In genomic region chr9:72733896-72734295, GRCh38 we compare ENCODE assay signal across 1 cellular context.
TF ChIP-seq lines count a peak whose summit lies in the region.

No MANE protein-coding gene starts in this region.

TF ChIP-seq in GM23338, 12 proteins besides CTCF, POLR2A, EP300 and RAD21 (continued from another document):
- TF ChIP-seq NANOG (IDR thresholded peaks at IDR 0.05; ENCODE audit: borderline replicate concordance) (no peak), JUNB (IDR thresholded peaks at IDR 0.05; ENCODE audit: unreplicated experiment) (no peak), EZH2 (IDR thresholded peaks at IDR 0.05; ENCODE audit: low read depth, unreplicated experiment) (no peak), POLR2AphosphoS5 (IDR thresholded peaks at IDR 0.05; ENCODE audit: low read depth) (no peak), EZH2phosphoT487 (IDR thresholded peaks at IDR 0.05; ENCODE audit: unreplicated experiment) (no peak)
TF ChIP-seq in GM23338: peak in this region for 0.
